ENCODE assay signal across 9 cellular contexts in genomic region chr5:149268928-149269557, GRCh38. TPM values are rescaled to one million over a fixed set of nuclear protein-coding genes. Genes with fewer than 3 reads are reported as not detected.
DNase-seq lines count a peak whose midpoint lies in the region; ATAC-seq, FAIRE-seq and TF ChIP-seq lines count a peak whose summit lies in the region.
"Had no signal": no experiment of that assay in that cellular context is flagged by ENCODE, and none has a peak within 500 bp of the region (broad histone marks: within the 10 kb centered on the region; RNA-seq: fewer than 3 reads in every experiment).

No MANE protein-coding gene starts in this region.

- FAIRE-seq in A204.1 (lab: Jason Lieb, UNC), result peak; percentile 91
- FAIRE-seq: endometrium had no signal

- peaks cover 7% of the 10 kb centered on the region for H3K27me3 Mint-ChIP-seq in osteocyte (ENCODE audit: unreplicated experiment)

- peaks cover 11% of the 10 kb centered on the region for H3K4me1 Mint-ChIP-seq in osteocyte (ENCODE audit: unreplicated experiment)

- TF ChIP-seq POLR2A in erythroblast (IDR thresholded peaks at IDR 0.05; ENCODE audit: low read length), result no peak

- H3K9me3 Mint-ChIP-seq in osteocyte (ENCODE audit: unreplicated experiment), result peaks cover 17% of the 10 kb centered on the region

- H3K4me3 Mint-ChIP-seq in osteocyte (ENCODE audit: unreplicated experiment), result no peak overlapping the region

- TF ChIP-seq CTCF in osteocyte (IDR thresholded peaks at IDR 0.05), result peak; percentile 73

- peaks cover 2% of the 10 kb centered on the region for H3K36me3 Mint-ChIP-seq in osteocyte (ENCODE audit: unreplicated experiment)

- DNase-seq in ELR (ENCODE audit: low read depth), result peak; percentile 83
- DNase-seq in HuH-7 (ENCODE audit: low spot score), result peak; percentile 57
- DNase-seq in RPMI8226, result peak; percentile 62
- DNase-seq in erythroblast (lab: John Stamatoyannopoulos, UW), result peak; percentile 61 to 70
- DNase-seq in osteocyte (ENCODE audit: extremely low spot score, unreplicated experiment), result no peak

- no peak overlapping the region for H3K27ac Mint-ChIP-seq in osteocyte (ENCODE audit: unreplicated experiment)

- no peak for ATAC-seq in GM21367 (IDR thresholded peaks at IDR 0.05; ENCODE audit: unreplicated experiment)
- no peak for ATAC-seq in HG03469 (IDR thresholded peaks at IDR 0.05; ENCODE audit: unreplicated experiment)

RNA-seq across cellular contexts. Expression of gene AFAP1L1, which starts 2.6 kb away (rescaled TPM):
- total RNA-seq in osteocyte, result 2.2 and 2.3 TPM in 2 replicates
